In genomic region chr19:56167064-56167578, GRCh38 we compare ENCODE assay signal across 16 cellular contexts. TPM values are rescaled to one million over a fixed set of nuclear protein-coding genes. Genes with fewer than 3 reads are reported as not detected.
A peak's percentile ranks its signal among the peaks of the same experiment; 100 is the strongest.
DNase-seq lines count a peak whose midpoint lies in the region; FAIRE-seq and TF ChIP-seq lines count a peak whose summit lies in the region.
"Had no signal": no experiment of that assay in that cellular context is flagged by ENCODE, and none has a peak within 500 bp of the region (broad histone marks: within the 10 kb centered on the region; RNA-seq: fewer than 3 reads in every experiment).

No MANE protein-coding gene starts in this region.

- no peaks in the 10 kb centered on the region for H3K27me3 ChIP-seq in liver (ENCODE audit: control insufficient read depth in 4 of 4, insufficient read depth in 4 of 4, low read length in 3 of 4)
- H3K27me3 ChIP-seq: BE2C, foreskin keratinocyte had no signal

- H3K27ac ChIP-seq in liver (ENCODE audit: low read depth in 1 of 2, low read length in 2 of 2) (no peak overlapping the region), kidney (ENCODE audit: low read depth in 2 of 2, low read length in 2 of 2) (no peak overlapping the region)
- H3K27ac ChIP-seq: foreskin keratinocyte had no signal

- peak; percentile 16 for DNase-seq in Caki2 (ENCODE audit: low read depth)
- DNase-seq in HuH-7.5 (ENCODE audit: low spot score) = peak; percentile 68
- DNase-seq in amniotic epithelial cell (ENCODE audit: low read depth) = peak; percentile 13
- no peak for DNase-seq in NCI-H2196 (lab: John Stamatoyannopoulos, UW; ENCODE audit: unreplicated experiment)
- no peak for DNase-seq in AG08396 (ENCODE audit: low spot score)
- DNase-seq in kidney = no peak
- no peak for DNase-seq in stimulated activated CD4-positive, alpha-beta T cell treated with anti-CD3 and anti-CD28 coated beads, Interleukin-12 subunit alpha, Interleukin-12 subunit beta, amount 100 ng/mL, for 4 hours
- DNase-seq: activated CD4-positive, CD25-positive, alpha-beta regulatory T cell treated with anti-CD3 and anti-CD28 coated beads, Interleukin-2, amount 50 U/mL, for 72 hours; BE2C; DMS153; effector CD4-positive, alpha-beta T cell; foreskin keratinocyte; NCI-H2081; NCI-H774 had no signal

- H3K36me3 ChIP-seq in liver (ENCODE audit: control insufficient read depth in 4 of 4, insufficient read depth in 3 of 4, low read depth in 1 of 4, low read length in 3 of 4) (no peaks in the 10 kb centered on the region), kidney (ENCODE audit: control insufficient read depth in 1 of 2, insufficient read depth in 2 of 2, low read length in 2 of 2) (no peaks in the 10 kb centered on the region)
- H3K36me3 ChIP-seq: BE2C had no signal

- intact Hi-C loops in kidney (cut with DNase I) = no loop called here

- WGBS in liver = 49% methylated on average over 7 of the region's 7 CpGs

- TF ChIP-seq CTCF in liver (IDR thresholded peaks at IDR 0.05; ENCODE audit: low read depth, low read length, missing input control) (no peak), kidney (IDR thresholded peaks at IDR 0.05; ENCODE audit: borderline replicate concordance, extremely low read depth, insufficient read depth) (no peak)

- TF ChIP-seq RAD21 in liver (IDR thresholded peaks at IDR 0.05) = no peak

- H3K9me3 ChIP-seq in liver (ENCODE audit: control insufficient read depth in 4 of 4, low read length in 3 of 4) (no peaks in the 10 kb centered on the region), kidney (ENCODE audit: control insufficient read depth in 1 of 2, low read length in 2 of 2) (no peaks in the 10 kb centered on the region)
- H3K9me3 ChIP-seq: BE2C had no signal

- no peak overlapping the region for H3K4me3 ChIP-seq in liver (ENCODE audit: low read depth in 1 of 3, low read length in 3 of 3)
- no peak overlapping the region for H3K4me3 ChIP-seq in kidney (ENCODE audit: low read length in 2 of 2)

- H3K4me1 ChIP-seq in liver (ENCODE audit: control insufficient read depth in 4 of 4, insufficient read depth in 4 of 4, low read length in 3 of 4) = peaks cover 0 to 5% (median 2%) of the 10 kb centered on the region in 4 donors
- H3K4me1 ChIP-seq in kidney (ENCODE audit: control insufficient read depth in 1 of 2, insufficient read depth in 1 of 2, low read depth in 1 of 2, low read length in 2 of 2) = no peaks in the 10 kb centered on the region
- H3K4me1 ChIP-seq: BE2C had no signal

- in situ Hi-C loops in Caki2 (cut with HindIII; ENCODE audit: low pct_unique_long_range_greater_than_20kb, low sequenced_read_pairs) = no loop called here

- FAIRE-seq in kidney (lab: Jason Lieb, UNC) = no peak
- FAIRE-seq: RCC 7860 had no signal

- H3K9ac ChIP-seq in liver (ENCODE audit: low read depth in 1 of 2, low read length in 2 of 2) (no peak overlapping the region), kidney (ENCODE audit: low read length in 2 of 2) (no peak overlapping the region)

TF ChIP-seq in liver, 16 proteins besides CTCF, POLR2A, EP300 and RAD21:
- TF ChIP-seq HNF4G (IDR thresholded peaks at IDR 0.05) = no peak
- peak; percentile 97 for TF ChIP-seq REST (IDR thresholded peaks at IDR 0.05)
- no peak for TF ChIP-seq JUND (IDR thresholded peaks at IDR 0.05)

RNA-seq across cellular contexts. Expression of gene GALP, which starts 8.7 kb away (rescaled TPM):
- not detected in 2 replicates for total RNA-seq in Caki2 (2014; rRNA removed; shearing (Covaris generic); ENCODE audit: low replicate concordance)
- total RNA-seq in liver (not detected), kidney (not detected)
- polyA plus RNA-seq in liver (under 1 TPM; 0.08 to 0.63 TPM), kidney (ENCODE audit: insufficient read depth, low read depth, low replicate concordance) (not detected)
- total RNA-seq: foreskin keratinocyte had no signal
- polyA plus RNA-seq: foreskin keratinocyte had no signal

RNA-seq across cellular contexts. Expression of gene ZNF444, which starts 26.0 kb away (rescaled TPM):
- 30.9 and 31.3 TPM in 2 replicates for total RNA-seq in Caki2 (2014; rRNA removed; shearing (Covaris generic); ENCODE audit: low replicate concordance)
- total RNA-seq in liver (10 to 100 TPM; 16.0 to 26.1 TPM), kidney (28.4 TPM)
- polyA plus RNA-seq in liver (10 to 100 TPM in 1 of 2 donors, 1 to 10 TPM in 1; 6.1 to 30.4 TPM), kidney (ENCODE audit: insufficient read depth, low read depth, low replicate concordance) (39.6 TPM)

RNA-seq across cellular contexts. Expression of gene ZSCAN5B, which starts 30.5 kb away (rescaled TPM):
- total RNA-seq in Caki2 (2014; rRNA removed; shearing (Covaris generic); ENCODE audit: low replicate concordance) = not detected in 2 replicates
- total RNA-seq in liver (under 1 TPM in 1 of 2 donors, not detected in 1; 0.08 TPM), kidney (not detected)
- polyA plus RNA-seq in liver (not detected), kidney (ENCODE audit: insufficient read depth, low read depth, low replicate concordance) (not detected)
- total RNA-seq: foreskin keratinocyte had no signal

RNA-seq across cellular contexts. Expression of gene ZSCAN5C, which starts 35.0 kb away (rescaled TPM):
- total RNA-seq in Caki2 (2014; rRNA removed; shearing (Covaris generic); ENCODE audit: low replicate concordance) = not detected in 2 replicates
- not detected for total RNA-seq in liver
- not detected for polyA plus RNA-seq in liver
- not detected for total RNA-seq in kidney
- polyA plus RNA-seq in kidney (ENCODE audit: insufficient read depth, low read depth, low replicate concordance) = not detected
- total RNA-seq: foreskin keratinocyte had no signal
- polyA plus RNA-seq: foreskin keratinocyte had no signal

RNA-seq across cellular contexts. Expression of gene ZNF787, which starts 46.0 kb away (rescaled TPM):
- 63.4 and 64.2 TPM in 2 replicates for total RNA-seq in Caki2 (2014; rRNA removed; shearing (Covaris generic); ENCODE audit: low replicate concordance)
- total RNA-seq in liver = 10 to 100 TPM; 17.6 to 23.6 TPM
- 10 to 100 TPM in 1 of 2 donors, 1 to 10 TPM in 1; 2.9 to 20.1 TPM for polyA plus RNA-seq in liver
- total RNA-seq in kidney = 31.9 TPM
- polyA plus RNA-seq in kidney (ENCODE audit: insufficient read depth, low read depth, low replicate concordance) = 23.0 TPM

Comparison
In these comparisons a context has a peak if more than half of its experiments do, and no peak if none do; other contexts are left out.
1. DNase-seq: peak in Caki2 (single experiment), HuH-7.5 (single experiment) and amniotic epithelial cell (single experiment); none in NCI-H2196 (single experiment), AG08396 (single experiment), kidney (single experiment) and stimulated activated CD4-positive, alpha-beta T cell treated with anti-CD3 and anti-CD28 coated beads, Interleukin-12 subunit alpha, Interleukin-12 subunit beta, amount 100 ng/mL, for 4 hours (single experiment).